7 cellular contexts compared by ENCODE assay signal in genomic region chr12:50764116-50764860, GRCh38. TPM values are rescaled to one million over a fixed set of nuclear protein-coding genes. Genes with fewer than 3 reads are reported as not detected.
A peak's percentile ranks its signal among the peaks of the same experiment; 100 is the strongest.
DNase-seq lines count a peak whose midpoint lies in the region; ATAC-seq and TF ChIP-seq lines count a peak whose summit lies in the region.

No MANE protein-coding gene starts in this region.

- TF ChIP-seq RAD21 in HCT116 (IDR thresholded peaks at IDR 0.05; ENCODE audit: low read depth) = no peak

- peaks cover 64% of the 10 kb centered on the region for H3K79me2 ChIP-seq in HCT116 (ENCODE audit: insufficient read depth, low read length)

- H2AFZ ChIP-seq in HCT116 (ENCODE audit: low read depth, low read length, poor library complexity, severe bottlenecking) = no peak overlapping the region

- no peaks in the 10 kb centered on the region for H4K20me1 ChIP-seq in HCT116 (ENCODE audit: insufficient read depth)

- peak; percentile 60 for ATAC-seq in HCT116
- ATAC-seq in activated CD4-positive, alpha-beta T cell treated with anti-CD3 and anti-CD28 coated beads for 36 hours = peak; percentile 58

- H3K4me1 Mint-ChIP-seq in activated CD4-positive, alpha-beta T cell treated with anti-CD3 and anti-CD28 coated beads for 36 hours = peaks cover 40% of the 10 kb centered on the region

- peak; percentile 84 for DNase-seq in GM13977 (ENCODE audit: low spot score)
- DNase-seq in HCT116 (ENCODE audit: low read depth, low spot score) = no peak
- peak; percentile 88 for DNase-seq in NCI-H1048 (lab: John Stamatoyannopoulos, UW)
- peak; percentile 83 for DNase-seq in activated CD4-positive, alpha-beta T cell treated with anti-CD3 and anti-CD28 coated beads for 36 hours
- no peak for DNase-seq in lower leg skin (ENCODE audit: low spot score in 2 of 2)
- DNase-seq in stimulated activated CD4-positive, alpha-beta T cell treated with anti-CD3 and anti-CD28 coated beads, TNF-alpha, amount 100 ng/mL, for 4 hours (ENCODE audit: low read depth in 3 of 3) = peak; percentile 65 to 68 (median 66)

- H3K4me3 ChIP-seq in HCT116 (replicated peaks in 1 of 2; ENCODE audit: low read depth in 1 of 2, low read length in 2 of 2) (peak overlapping the region; percentile 88 to 89), lower leg skin (ENCODE audit: low read depth, poor library complexity, severe bottlenecking) (peak overlapping the region; percentile 91)

- H3K27ac ChIP-seq in HCT116 (ENCODE audit: low read depth, low read length) = peak overlapping the region; percentile 100
- H3K27ac ChIP-seq in cingulate gyrus (ENCODE audit: low read depth, low read length) = peak overlapping the region; percentile 96

- POLR2A ChIA-PET in HCT116 (lab: Charles Lee) = interaction anchor here (0.6 to 2.4 kb wide), 12 partner anchors 10 to 694 kb away, joined by 3 to 18 read pairs (median 4); partner anchors contain the start of genes DIP2B and SLC11A2
- POLR2A ChIA-PET in activated CD4-positive, alpha-beta T cell treated with anti-CD3 and anti-CD28 coated beads for 36 hours (lab: Charles Lee) = interaction anchor here (0.5 to 3.3 kb wide), 7 partner anchors 12 to 598 kb away, joined by 3 to 22 read pairs (median 4); partner anchors contain the start of genes DAZAP2, DIP2B and SLC11A2

- peak overlapping the region; percentile 95 for H3K4me3 Mint-ChIP-seq in activated CD4-positive, alpha-beta T cell treated with anti-CD3 and anti-CD28 coated beads for 36 hours

- no peaks in the 10 kb centered on the region for H3K9me2 ChIP-seq in HCT116 (ENCODE audit: insufficient read depth)

- peaks cover 30 to 40% of the 10 kb centered on the region in 2 experiments for H3K4me1 ChIP-seq in HCT116 (ENCODE audit: control insufficient read depth in 1 of 2, insufficient read depth in 2 of 2, low read length in 2 of 2)

- H3K9ac ChIP-seq in HCT116 (ENCODE audit: low read length) = peak overlapping the region; percentile 92

- TF ChIP-seq CTCF in GM13977 (IDR thresholded peaks at IDR 0.05; ENCODE audit: extremely low read depth, insufficient read depth, missing control alignments) = no peak
- no peak for TF ChIP-seq CTCF in HCT116 (IDR thresholded peaks at IDR 0.05 in 2 of 3, conservative IDR thresholded peaks at IDR 0.05 in 1 of 3; ENCODE audit: borderline replicate concordance in 1 of 3, insufficient read depth in 1 of 3, low read depth in 2 of 3, low read length in 2 of 3)
- TF ChIP-seq CTCF in lower leg skin (IDR thresholded peaks at IDR 0.05) = no peak

- no TSS peak for BruUV-seq in HCT116 (replicated peaks; lab: Mats Ljungman, UMichigan)

- peaks cover 12% of the 10 kb centered on the region for H3K36me3 Mint-ChIP-seq in activated CD4-positive, alpha-beta T cell treated with anti-CD3 and anti-CD28 coated beads for 36 hours (ENCODE audit: low read depth)

- in situ Hi-C loops in GM13977 (cut with MboI; ENCODE audit: low pct_unique_long_range_greater_than_20kb, low sequenced_read_pairs, unreplicated experiment) = no loop called here

- peak overlapping the region; percentile 97 for H3K27ac Mint-ChIP-seq in activated CD4-positive, alpha-beta T cell treated with anti-CD3 and anti-CD28 coated beads for 36 hours

- no peaks in the 10 kb centered on the region for H3K27me3 Mint-ChIP-seq in activated CD4-positive, alpha-beta T cell treated with anti-CD3 and anti-CD28 coated beads for 36 hours

- no peaks in the 10 kb centered on the region for H3K27me3 ChIP-seq in HCT116 (ENCODE audit: insufficient read depth, low read length)

- H3K4me2 ChIP-seq in HCT116 (ENCODE audit: low read length) = peak overlapping the region; percentile 87

- CTCF ChIA-PET in HCT116 (lab: Charles Lee) = interaction anchor here (1.0 to 2.4 kb wide), 14 partner anchors 10 to 657 kb away, joined by 3 to 33 read pairs (median 5); partner anchors contain the start of genes DIP2B and SLC11A2
- CTCF ChIA-PET in activated CD4-positive, alpha-beta T cell treated with anti-CD3 and anti-CD28 coated beads for 36 hours (lab: Charles Lee) = interaction anchor here (0.6 to 3.2 kb wide), 24 partner anchors 9 to 936 kb away, joined by 3 to 26 read pairs (median 3); partner anchors contain the start of genes DIP2B and NCKAP5L

- RAD21 ChIA-PET in HCT116 (lab: Charles Lee; ENCODE audit: low non-redundant PET in 1 of 2, low total read pairs in 2 of 2, uncharacterized antibody in 2 of 2, unreplicated experiment in 2 of 2) = interaction anchor here (0.6 to 1.8 kb wide), 9 partner anchors 9 to 577 kb away, joined by 3 to 6 read pairs (median 4); partner anchors contain the start of genes DIP2B (in 1 of the 2) and SLC11A2 (in 1 of the 2)

- WGBS in lower leg skin, 2 donors = 0% methylated on average over 26 to 29 of the region's 89 CpGs

- H3K9me3 ChIP-seq in HCT116 (ENCODE audit: control insufficient read depth in 1 of 2, insufficient read depth in 1 of 2, low read depth in 1 of 2, low read length in 2 of 2) = no peaks in the 10 kb centered on the region

- TF ChIP-seq POLR2A in HCT116 (IDR thresholded peaks at IDR 0.05; ENCODE audit: borderline replicate concordance, extremely low read depth, insufficient read depth, insufficient read length) (peak; percentile 27), lower leg skin (IDR thresholded peaks at IDR 0.05) (no peak)

- H3K9me3 Mint-ChIP-seq in activated CD4-positive, alpha-beta T cell treated with anti-CD3 and anti-CD28 coated beads for 36 hours (ENCODE audit: low read depth) = peaks cover 5% of the 10 kb centered on the region

- no peaks in the 10 kb centered on the region for H3K36me3 ChIP-seq in HCT116 (ENCODE audit: control insufficient read depth in 1 of 2, insufficient read depth in 2 of 2, low read length in 2 of 2)

- intact Hi-C loops in HCT116 (cut with micrococcal nuclease) (loop anchor here (2.0 to 10.0 kb wide), 3 partner anchors 265 to 501 kb away; partner anchors contain the start of gene LETMD1), lower leg skin (cut with DNase I; ENCODE audit: low total_unique reads) (no loop called here)
- intact Hi-C loops in activated CD4-positive, alpha-beta T cell treated with anti-CD3 and anti-CD28 coated beads for 36 hours (cut with DNase I, micrococcal nuclease) = loop anchor here (1.0 to 5.0 kb wide), 14 partner anchors 61 to 679 kb away; partner anchors contain the start of genes CSRNP2 (in 1 of the 2), POU6F1 (in 1 of the 2), SLC11A2 (in 1 of the 2) and SMARCD1 (in 1 of the 2)

TF ChIP-seq in HCT116, 20 proteins besides CTCF, POLR2A, EP300 and RAD21 (continues in another document):
- TF ChIP-seq REST (IDR thresholded peaks at IDR 0.05; ENCODE audit: low read depth) (no peak), MAX (IDR thresholded peaks at IDR 0.05) (no peak; the same call in 1 of the 2 replicates), ATF3 (IDR thresholded peaks at IDR 0.05) (no peak), JUND (IDR thresholded peaks at IDR 0.05) (no peak), SRF (IDR thresholded peaks at IDR 0.05; ENCODE audit: low read depth) (no peak), SIN3A (IDR thresholded peaks at IDR 0.05; ENCODE audit: low read depth) (0 out of 2 replicates have a peak, but pooled peaks have one; percentile 39), YY1 (IDR thresholded peaks at IDR 0.05; ENCODE audit: extremely low read depth, insufficient replicate concordance, low read depth, low read length) (no peak), EGR1 (IDR thresholded peaks at IDR 0.05; ENCODE audit: low read depth) (0 out of 2 replicates have a peak, but pooled peaks have one; percentile 45)

RNA-seq across cellular contexts. Expression of gene ATF1, which starts 0.4 kb away (rescaled TPM):
- total RNA-seq in HCT116 (2021; ENCODE audit: unreplicated experiment) = 48.8 TPM
- 40.5 and 44.9 TPM in 2 replicates for polyA plus RNA-seq in HCT116 (2012)
- 10 to 100 TPM; 53.0 to 67.3 TPM for total RNA-seq in activated CD4-positive, alpha-beta T cell treated with anti-CD3 and anti-CD28 coated beads for 36 hours
- total RNA-seq in lower leg skin = 10 to 100 TPM; 14.9 to 24.9 (median 20.5) TPM

Comparison
In these comparisons a context has a peak if more than half of its experiments do, and no peak if none do; other contexts are left out.
1. DNase-seq: peak in GM13977 (single experiment), NCI-H1048 (single experiment), activated CD4-positive, alpha-beta T cell treated with anti-CD3 and anti-CD28 coated beads for 36 hours (single experiment) and stimulated activated CD4-positive, alpha-beta T cell treated with anti-CD3 and anti-CD28 coated beads, TNF-alpha, amount 100 ng/mL, for 4 hours (3 of 3); none in HCT116 (single experiment) and lower leg skin (0 of 2).